In genomic region chr2:107932986-107933385, GRCh38 we compare ENCODE assay signal across 9 cellular contexts. TPM values are rescaled to one million over a fixed set of nuclear protein-coding genes. Genes with fewer than 3 reads are reported as not detected.
DNase-seq lines count a peak whose midpoint lies in the region; ATAC-seq, FAIRE-seq and TF ChIP-seq lines count a peak whose summit lies in the region.
"Had no signal": no experiment of that assay in that cellular context is flagged by ENCODE, and none has a peak within 500 bp of the region (broad histone marks: within the 10 kb centered on the region; RNA-seq: fewer than 3 reads in every experiment).

No MANE protein-coding gene starts in this region.

- H3K4me1 ChIP-seq in small intestine (ENCODE audit: control insufficient read depth in 2 of 2, insufficient read depth in 1 of 2, low read depth in 1 of 2, low read length in 1 of 2) = no peaks in the 10 kb centered on the region

- no peaks in the 10 kb centered on the region for H3K27me3 Mint-ChIP-seq in neural crest cell (ENCODE audit: low read depth)

- H3K4me1 Mint-ChIP-seq in neural crest cell = no peaks in the 10 kb centered on the region

- no peaks in the 10 kb centered on the region for H3K9me3 ChIP-seq in small intestine (ENCODE audit: control insufficient read depth, low read depth)
- H3K9me3 ChIP-seq: mucosa of descending colon had no signal

- 67 to 69% (median 67%) methylated on average over 3 of the region's 3 CpGs for WGBS in small intestine, 3 donors

- TF ChIP-seq CTCF in cardiac fibroblast (IDR thresholded peaks at IDR 0.05; ENCODE audit: low read depth, low read length) (peak; percentile 42), neural crest cell (conservative IDR thresholded peaks at IDR 0.05) (peak; percentile 66)

- no peak overlapping the region for H3K27ac ChIP-seq in small intestine (ENCODE audit: low read depth in 1 of 2, low read length in 1 of 2)

- H3K4me3 ChIP-seq in cardiac fibroblast (replicated peaks in 1 of 2; ENCODE audit: low read depth in 2 of 2, low read length in 2 of 2) = no peak overlapping the region
- H3K4me3 ChIP-seq in small intestine (ENCODE audit: low read depth in 1 of 2, low read length in 2 of 2) = no peak overlapping the region
- H3K4me3 ChIP-seq: mucosa of descending colon had no signal

- H3K27me3 ChIP-seq in small intestine (ENCODE audit: control insufficient read depth in 2 of 2, insufficient read depth in 2 of 2, low read length in 2 of 2) = no peaks in the 10 kb centered on the region

- no peak for ATAC-seq in GM18498 (IDR thresholded peaks at IDR 0.05; ENCODE audit: unreplicated experiment)
- ATAC-seq: mucosa of descending colon had no signal

- H3K9me3 Mint-ChIP-seq in neural crest cell = no peaks in the 10 kb centered on the region

- no peaks in the 10 kb centered on the region for H3K36me3 ChIP-seq in small intestine (ENCODE audit: control insufficient read depth in 2 of 2, insufficient read depth in 2 of 2, low read length in 2 of 2)

- DNase-seq in DMS79 treated with DMSO at 0.1 percent for 48 hours (lab: John Stamatoyannopoulos, UW) = peak; percentile 32
- no peak for DNase-seq in DMS79 (lab: John Stamatoyannopoulos, UW)
- DNase-seq in NCI-H1105 treated with DMSO at 0.1 percent for 48 hours (lab: John Stamatoyannopoulos, UW) = peak; percentile 67
- peak; percentile 34 to 38 for DNase-seq in cardiac fibroblast (ENCODE audit: low read depth in 2 of 2)
- no peak for DNase-seq in neural crest cell (ENCODE audit: low read depth, low spot score)
- DNase-seq in small intestine = no peak
- no peak for DNase-seq in glomerular visceral epithelial cell (ENCODE audit: extremely low spot score)
- DNase-seq: mucosa of descending colon had no signal

- no peak for FAIRE-seq in small intestine (lab: Jason Lieb, UNC)

- no peaks in the 10 kb centered on the region for H3K36me3 Mint-ChIP-seq in neural crest cell (ENCODE audit: low read depth)

- no peak overlapping the region for H3K4me3 Mint-ChIP-seq in neural crest cell

- H3K27ac Mint-ChIP-seq in neural crest cell (ENCODE audit: unreplicated experiment) = no peak overlapping the region

RNA-seq across cellular contexts. Expression of gene SLC5A7, which starts 53.3 kb away (rescaled TPM):
- total RNA-seq in neural crest cell = 2.7 and 3.0 TPM in 2 replicates
- polyA plus RNA-seq in small intestine = 1 to 10 TPM in 1 of 3 donors, not detected in 2; 2.0 TPM

Comparison
In these comparisons a context has a peak if more than half of its experiments do, and no peak if none do; other contexts are left out.
1. DNase-seq: peak in DMS79 treated with DMSO at 0.1 percent for 48 hours (single experiment), NCI-H1105 treated with DMSO at 0.1 percent for 48 hours (single experiment) and cardiac fibroblast (2 of 2); none in DMS79 (single experiment), neural crest cell (single experiment), small intestine (single experiment) and glomerular visceral epithelial cell (single experiment).